Comparison of ENCODE assay signal across 9 cellular contexts in genomic region chrX:151641564-151641963, GRCh38. TPM values are rescaled to one million over a fixed set of nuclear protein-coding genes. Genes with fewer than 3 reads are reported as not detected.
"Had no signal": no experiment of that assay in that cellular context is flagged by ENCODE, and none has a peak within 500 bp of the region (broad histone marks: within the 10 kb centered on the region; RNA-seq: fewer than 3 reads in every experiment).

No MANE protein-coding gene starts in this region.

- H3K27ac ChIP-seq: HL-60 had no signal

- H3K4me3 ChIP-seq: GM23338 had no signal

- H3K36me3 Mint-ChIP-seq: IgD-negative memory B cell had no signal

- H3K9me3 Mint-ChIP-seq: GM23338 had no signal

- FAIRE-seq: H54, HepG2 had no signal

- H3K27ac Mint-ChIP-seq: GM23338, H9, IgD-negative memory B cell had no signal

- DNase-seq: H9, HCEC 1CT, KG1 had no signal

- H3K4me3 Mint-ChIP-seq: GM23338, H9, IgD-negative memory B cell had no signal

- ATAC-seq: GM23338, HepG2 had no signal

- H3K4me2 ChIP-seq: GM23338 had no signal

- H2AFZ ChIP-seq: GM23338 had no signal

- H3K4me1 Mint-ChIP-seq: GM23338, H9, IgD-negative memory B cell had no signal

RNA-seq across cellular contexts. Expression of gene PRRG3, which starts 53.7 kb away (rescaled TPM):
- total RNA-seq: HepG2, HT1080 had no signal
